In genomic region chr16:57483725-57484514, GRCh38 we compare ENCODE assay signal across 14 cellular contexts. TPM values are rescaled to one million over a fixed set of nuclear protein-coding genes. Genes with fewer than 3 reads are reported as not detected.
DNase-seq lines count a peak whose midpoint lies in the region; ATAC-seq and TF ChIP-seq lines count a peak whose summit lies in the region.
"Had no signal": no experiment of that assay in that cellular context is flagged by ENCODE, and none has a peak within 500 bp of the region (broad histone marks: within the 10 kb centered on the region; RNA-seq: fewer than 3 reads in every experiment).

No MANE protein-coding gene starts in this region.

- no peaks in the 10 kb centered on the region for H3K9me3 ChIP-seq in cardiac muscle cell (ENCODE audit: low read depth)

- peaks cover 70% of the 10 kb centered on the region for H3K4me1 Mint-ChIP-seq in mesothelial cell of epicardium

- H3K27me3 ChIP-seq in cardiac muscle cell = no peaks in the 10 kb centered on the region

- no peaks in the 10 kb centered on the region for H3K9me3 Mint-ChIP-seq in mesothelial cell of epicardium
- H3K9me3 Mint-ChIP-seq: activated CD4-positive, alpha-beta T cell treated with anti-CD3 and anti-CD28 coated beads, Interleukin-2, amount 10 ng/mL, durations not matched to agents 7 days and 5 days; T-helper 2 cell treated with Interferon-gamma antibody and Interleukin-4, amounts not matched to agents 5 μg/mL and 100 μg/mL, for 36 hours had no signal

- H3K4me3 ChIP-seq in cardiac muscle cell = peak overlapping the region; percentile 100
- H3K4me3 ChIP-seq: lung, skin epidermis had no signal

- H3K27me3 Mint-ChIP-seq in mesothelial cell of epicardium (ENCODE audit: low read depth) = no peaks in the 10 kb centered on the region
- H3K27me3 Mint-ChIP-seq: activated CD4-positive, alpha-beta T cell treated with anti-CD3 and anti-CD28 coated beads, Interleukin-2, amount 10 ng/mL, durations not matched to agents 7 days and 5 days had no signal

- peaks cover 23% of the 10 kb centered on the region for H3K36me3 ChIP-seq in cardiac muscle cell

- ATAC-seq in left ventricle myocardium superior = no peak

- H3K36me3 Mint-ChIP-seq in mesothelial cell of epicardium = peaks cover 3% of the 10 kb centered on the region

- TF ChIP-seq CTCF in cardiac muscle cell (IDR thresholded peaks at IDR 0.05; ENCODE audit: low read depth, low read length) = no peak
- no peak for TF ChIP-seq CTCF in mesothelial cell of epicardium (IDR thresholded peaks at IDR 0.05; ENCODE audit: unreplicated experiment)

- H3K4me3 Mint-ChIP-seq in mesothelial cell of epicardium = peak overlapping the region; percentile 92
- H3K4me3 Mint-ChIP-seq: activated CD4-positive, alpha-beta T cell treated with anti-CD3 and anti-CD28 coated beads, Interleukin-2, amount 10 ng/mL, durations not matched to agents 7 days and 5 days; T-helper 2 cell treated with Interferon-gamma antibody and Interleukin-4, amounts not matched to agents 5 μg/mL and 100 μg/mL, for 36 hours had no signal

- intact Hi-C loops in left ventricle myocardium superior (cut with micrococcal nuclease) = no loop called here

- H3K27ac Mint-ChIP-seq in mesothelial cell of epicardium = peak overlapping the region; percentile 77
- H3K27ac Mint-ChIP-seq: activated CD4-positive, alpha-beta T cell treated with anti-CD3 and anti-CD28 coated beads, Interleukin-2, amount 10 ng/mL, durations not matched to agents 7 days and 5 days; T-helper 2 cell treated with Interferon-gamma antibody and Interleukin-4, amounts not matched to agents 5 μg/mL and 100 μg/mL, for 36 hours had no signal

- H3K27ac ChIP-seq in cardiac muscle cell = peak overlapping the region; percentile 95
- H3K27ac ChIP-seq: RWPE1 had no signal

- peaks cover 54% of the 10 kb centered on the region for H3K4me1 ChIP-seq in cardiac muscle cell (ENCODE audit: low read depth)

- DNase-seq in cardiac muscle cell (ENCODE audit: low read depth in 1 of 2, low spot score in 1 of 2) (no peak), left ventricle myocardium superior (no peak), mesothelial cell of epicardium (ENCODE audit: low spot score in 2 of 2, unreplicated experiment in 2 of 2) (no peak), D341Med (ENCODE audit: low spot score) (no peak), AG08396 (ENCODE audit: low spot score) (no peak), amygdala (lab: John Stamatoyannopoulos, UW) (no peak)
- DNase-seq: activated CD4-positive, alpha-beta T cell treated with anti-CD3 and anti-CD28 coated beads, Interleukin-2, amount 10 ng/mL, durations not matched to agents 7 days and 5 days; activated T-cell treated with anti-CD3 and anti-CD28 coated beads, Interleukin-2, amount 50 U/mL, for 48 hours; COR-L47; NCI-H2029 had no signal

RNA-seq across cellular contexts. Expression of gene DOK4, which starts 2.4 kb away (rescaled TPM):
- total RNA-seq in cardiac muscle cell = 1,502 and 2,409 TPM in 2 replicates
- polyA plus RNA-seq in cardiac muscle cell = 1,563 and 2,826 TPM in 2 replicates
- 9.1 TPM for total RNA-seq in left ventricle myocardium superior
- total RNA-seq in mesothelial cell of epicardium = 79.0 to 83.6 TPM (median 83.6 TPM) in 3 replicates

RNA-seq across cellular contexts. Expression of gene POLR2C, which starts 21.4 kb away (rescaled TPM):
- 126 and 164 TPM in 2 replicates for total RNA-seq in cardiac muscle cell
- 80.0 and 83.5 TPM in 2 replicates for polyA plus RNA-seq in cardiac muscle cell
- total RNA-seq in left ventricle myocardium superior = 37.3 TPM
- total RNA-seq in mesothelial cell of epicardium = 62.1 to 69.1 TPM (median 65.0 TPM) in 3 replicates

RNA-seq across cellular contexts. Expression of gene COQ9, which starts 36.6 kb away (rescaled TPM):
- total RNA-seq in cardiac muscle cell (111 and 115 TPM in 2 replicates), left ventricle myocardium superior (205 TPM), mesothelial cell of epicardium (43.5 to 48.3 TPM (median 47.4 TPM) in 3 replicates)
- polyA plus RNA-seq in cardiac muscle cell = 147 and 152 TPM in 2 replicates

RNA-seq across cellular contexts. Expression of gene CIAPIN1, which starts 36.7 kb away (rescaled TPM):
- total RNA-seq in cardiac muscle cell (65.5 and 74.2 TPM in 2 replicates), left ventricle myocardium superior (52.2 TPM), mesothelial cell of epicardium (57.5 to 62.9 TPM (median 59.0 TPM) in 3 replicates)
- polyA plus RNA-seq in cardiac muscle cell = 139 and 156 TPM in 2 replicates

RNA-seq across cellular contexts. Expression of gene CCDC102A, which starts 52.5 kb away (rescaled TPM):
- total RNA-seq in cardiac muscle cell (41.3 and 51.9 TPM in 2 replicates), left ventricle myocardium superior (13.2 TPM), mesothelial cell of epicardium (30.6 to 31.9 TPM (median 31.3 TPM) in 3 replicates)
- polyA plus RNA-seq in cardiac muscle cell = 30.1 and 43.8 TPM in 2 replicates

Comparison
In these comparisons a context has a peak if more than half of its experiments do, and no peak if none do; other contexts are left out.
1. RNA of gene DOK4, which starts 2.4 kb away (total RNA-seq): 1,502 to 2,409 TPM in cardiac muscle cell; 79.0 to 83.6 TPM in mesothelial cell of epicardium and 9.1 TPM in left ventricle myocardium superior (single experiment); every median in the first group is over 10 times any median in the second.